In genomic region chr11:64226507-64227051, GRCh38 we compare ENCODE assay signal across 8 cellular contexts. TPM values are rescaled to one million over a fixed set of nuclear protein-coding genes. Genes with fewer than 3 reads are reported as not detected.
DNase-seq lines count a peak whose midpoint lies in the region; ATAC-seq and TF ChIP-seq lines count a peak whose summit lies in the region.

No MANE protein-coding gene starts in this region.

- TF ChIP-seq POLR2A in prostate gland (IDR thresholded peaks at IDR 0.05) = no peak

- H2AFZ ChIP-seq in OCI-LY3 (ENCODE audit: low read depth, low read length) = peak overlapping the region; percentile 13; the same call in 1 of the 2 replicates

- no peaks in the 10 kb centered on the region for H3K27me3 ChIP-seq in OCI-LY3 (ENCODE audit: low read depth, low read length)
- no peaks in the 10 kb centered on the region for H3K27me3 ChIP-seq in prostate gland (replicated peaks; ENCODE audit: insufficient read depth)

- peak overlapping the region; percentile 96 for H3K9ac ChIP-seq in OCI-LY3 (ENCODE audit: low read length)

- H3K79me2 ChIP-seq in OCI-LY3 (ENCODE audit: low read length) = peaks cover 17% of the 10 kb centered on the region

- peaks cover 19% of the 10 kb centered on the region for H3K4me1 ChIP-seq in OCI-LY3 (ENCODE audit: low read length)
- peaks cover 20% of the 10 kb centered on the region for H3K4me1 ChIP-seq in prostate gland (replicated peaks)

- intact Hi-C loops in Right ventricle myocardium superior (cut with DNase I) = no loop called here
- intact Hi-C loops in prostate gland (cut with DNase I) = loop anchor here (1.0 kb wide), 1 partner anchor 11 kb away; no protein-coding TSS in a partner anchor

- TF ChIP-seq CTCF in OCI-LY3 (IDR thresholded peaks at IDR 0.05; ENCODE audit: low read depth, low read length) (no peak), prostate gland (IDR thresholded peaks at IDR 0.05) (no peak)

- WGBS in prostate gland = 12% methylated on average over 25 of the region's 26 CpGs

- H3K27ac ChIP-seq in OCI-LY3 (ENCODE audit: low read length) (peak overlapping the region; percentile 64), prostate gland (peak overlapping the region; percentile 86 to 88)

- peak overlapping the region; percentile 76 for H3K4me2 ChIP-seq in OCI-LY3 (ENCODE audit: low read length)

- DNase-seq in EL (peak; percentile 37), activated gamma-delta T cell treated with Interleukin-2 at 50 U/mL for 16 hours (peak; percentile 55), Right ventricle myocardium superior (peak; percentile 81), prostate gland (ENCODE audit: low spot score) (no peak), AG08395 (ENCODE audit: low spot score) (no peak)

- ATAC-seq in HG03045 (IDR thresholded peaks at IDR 0.05; ENCODE audit: unreplicated experiment) (peak; percentile 27), Right ventricle myocardium superior (ENCODE audit: poor library complexity) (peak; percentile 45), GM21528 (IDR thresholded peaks at IDR 0.05; ENCODE audit: low FRiP score, unreplicated experiment) (no peak)

- H3K9me3 ChIP-seq in OCI-LY3 (ENCODE audit: insufficient read depth, low read length) (no peaks in the 10 kb centered on the region), prostate gland (no peaks in the 10 kb centered on the region)

- H3K4me3 ChIP-seq in OCI-LY3 (ENCODE audit: low read length) (peak overlapping the region; percentile 95), prostate gland (peak overlapping the region; percentile 51 to 92)

- H4K20me1 ChIP-seq in OCI-LY3 (ENCODE audit: insufficient read depth, low read length) = no peaks in the 10 kb centered on the region

- H3K36me3 ChIP-seq in OCI-LY3 (replicated peaks; ENCODE audit: low read depth, low read length) (peaks cover 4% of the 10 kb centered on the region), prostate gland (no peaks in the 10 kb centered on the region)

RNA-seq across cellular contexts. Expression of gene NUDT22, which starts 0.5 kb away (rescaled TPM):
- total RNA-seq in Right ventricle myocardium superior (60.8 TPM), prostate gland (10 to 100 TPM; 89.5 to 90.8 TPM)

RNA-seq across cellular contexts. Expression of gene TRPT1, which starts 0.6 kb away (rescaled TPM):
- total RNA-seq in Right ventricle myocardium superior (79.8 TPM), prostate gland (10 to 100 TPM; 63.6 to 87.7 TPM)

RNA-seq across cellular contexts. Expression of gene DNAJC4, which starts 3.8 kb away (rescaled TPM):
- total RNA-seq in Right ventricle myocardium superior = 58.0 TPM
- total RNA-seq in prostate gland = 10 to 100 TPM; 55.8 to 63.8 TPM

RNA-seq across cellular contexts. Expression of gene VEGFB, which starts 7.8 kb away (rescaled TPM):
- total RNA-seq in Right ventricle myocardium superior (276 TPM), prostate gland (10 to 100 TPM; 50.9 to 91.2 TPM)

RNA-seq across cellular contexts. Expression of gene FKBP2, which starts 14.3 kb away (rescaled TPM):
- 41.6 TPM for total RNA-seq in Right ventricle myocardium superior
- 100 to 1,000 TPM; 138 to 164 TPM for total RNA-seq in prostate gland

Comparison
In these comparisons a context has a peak if more than half of its experiments do, and no peak if none do; other contexts are left out.
1. DNase-seq: peak in EL (single experiment), activated gamma-delta T cell treated with Interleukin-2 at 50 U/mL for 16 hours (single experiment) and Right ventricle myocardium superior (single experiment); none in prostate gland (single experiment) and AG08395 (single experiment).